Comparison of ENCODE assay signal across 8 cellular contexts in the genomic region with DNA sequence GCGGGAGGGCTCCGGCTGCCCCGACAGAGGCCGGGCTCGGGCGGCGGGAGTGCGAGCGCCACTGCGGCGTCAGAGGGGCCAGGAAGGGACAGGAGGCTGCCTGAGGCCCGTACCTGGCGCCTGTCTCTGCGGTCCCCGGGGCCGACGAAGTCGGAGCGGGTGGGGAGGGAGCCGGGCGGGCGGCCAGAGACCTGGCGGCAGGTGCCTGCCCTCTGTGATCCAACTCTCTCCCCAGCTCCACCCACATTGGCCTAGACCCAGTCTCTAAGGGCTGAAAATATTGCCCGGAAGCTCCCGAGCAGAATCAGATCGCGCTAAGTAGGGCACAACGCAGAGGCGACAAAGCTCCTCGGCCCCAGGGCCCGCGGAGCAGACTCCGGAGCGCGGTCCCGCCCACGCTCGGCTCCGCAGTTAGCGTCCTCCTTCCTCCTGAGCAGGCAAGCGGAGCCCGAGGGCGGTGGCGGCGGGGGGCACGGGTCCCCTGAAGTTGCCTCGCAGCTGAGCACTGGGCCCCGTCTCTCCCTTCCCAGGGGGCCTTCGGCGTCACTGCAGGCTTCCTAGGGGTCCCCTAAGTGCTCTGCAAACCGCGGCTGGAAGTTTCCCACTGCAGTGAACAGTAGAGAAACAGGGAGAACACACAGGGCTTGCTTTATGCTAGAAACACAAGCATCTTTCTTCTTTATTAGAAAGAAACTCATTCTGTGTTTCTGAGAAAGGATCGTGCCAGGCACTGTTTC. TPM values are rescaled to one million over a fixed set of nuclear protein-coding genes. Genes with fewer than 3 reads are reported as not detected.
DNase-seq lines count a peak whose midpoint lies in the region; ATAC-seq and TF ChIP-seq lines count a peak whose summit lies in the region.

A gene (plus strand): TSS at position 307 of the 737 bp plus-strand sequence. CDS start 906 bp downstream, outside the sequence.

- peak; percentile 75 for TF ChIP-seq POLR2A in GM15510 (IDR thresholded peaks at IDR 0.05; ENCODE audit: borderline replicate concordance, extremely low read depth, insufficient read length)

- peak within 1 kb of the TSS; percentile 66 to 69 for H3K4me3 ChIP-seq in cardiac fibroblast (replicated peaks in 1 of 2; ENCODE audit: low read depth in 2 of 2, low read length in 2 of 2)

- H3K27ac Mint-ChIP-seq in activated B cell treated with CpG ODN at 0.5 μM for 24 hours: peak within 1 kb of the TSS; percentile 86

- no peak for TF ChIP-seq CTCF in activated B cell treated with CpG ODN at 0.5 μM for 24 hours (IDR thresholded peaks at IDR 0.05)
- TF ChIP-seq CTCF in cardiac fibroblast (IDR thresholded peaks at IDR 0.05; ENCODE audit: low read depth, low read length): no peak

- H3K9me3 Mint-ChIP-seq in activated B cell treated with CpG ODN at 0.5 μM for 24 hours: no peaks in the 10 kb centered on the region

- DNase-seq in NCI-H1092 treated with DMSO at 0.1 percent for 48 hours (lab: John Stamatoyannopoulos, UW): peak; percentile 31
- DNase-seq in activated B cell treated with CpG ODN at 0.5 μM for 24 hours: peak; percentile 64
- peak; percentile 28 for DNase-seq in cardiac fibroblast (ENCODE audit: low read depth in 2 of 2)
- DNase-seq in islet precursor cell: peak; percentile 82
- peak; percentile 61 to 80 for DNase-seq in stimulated activated CD4-positive, alpha-beta T cell treated with anti-CD3 and anti-CD28 coated beads, Interleukin-12 subunit alpha, Interleukin-12 subunit beta, amount 100 ng/mL, for 24 hours (ENCODE audit: low read depth in 2 of 2)
- no peak for DNase-seq in H4 (ENCODE audit: low spot score)

- POLR2A ChIA-PET in activated B cell treated with CpG ODN at 0.5 μM for 24 hours (lab: Charles Lee): interaction anchor here (0.5 to 12.7 kb wide), 21 partner anchors 11 to 669 kb away, joined by 3 to 213 read pairs (median 4); a partner anchor contains a TSS

- ATAC-seq in HG02623 (IDR thresholded peaks at IDR 0.05; ENCODE audit: unreplicated experiment) (peak; percentile 40), activated B cell treated with CpG ODN at 0.5 μM for 24 hours (ENCODE audit: low read depth) (peak; percentile 64)

- CTCF ChIA-PET in activated B cell treated with CpG ODN at 0.5 μM for 24 hours (lab: Charles Lee): interaction anchor here (0.6 to 12.5 kb wide), 9 partner anchors 17 to 277 kb away, joined by 3 to 193 read pairs (median 4); a partner anchor contains a TSS

- peaks cover 35% of the 10 kb centered on the region for H3K36me3 Mint-ChIP-seq in activated B cell treated with CpG ODN at 0.5 μM for 24 hours (ENCODE audit: low read depth)

- intact Hi-C loops in activated B cell treated with CpG ODN at 0.5 μM for 24 hours (cut with micrococcal nuclease): loop anchor here (1.0 to 5.0 kb wide), 3 partner anchors 12 to 346 kb away; no protein-coding TSS in a partner anchor

- peaks cover 26% of the 10 kb centered on the region for H3K4me1 Mint-ChIP-seq in activated B cell treated with CpG ODN at 0.5 μM for 24 hours

- H3K27me3 Mint-ChIP-seq in activated B cell treated with CpG ODN at 0.5 μM for 24 hours: no peaks in the 10 kb centered on the region

- peak within 1 kb of the TSS; percentile 87 for H3K4me3 Mint-ChIP-seq in activated B cell treated with CpG ODN at 0.5 μM for 24 hours

RNA-seq across cellular contexts. Expression of the gene that starts here (rescaled TPM):
- total RNA-seq in activated B cell treated with CpG ODN at 0.5 μM for 24 hours: 115 and 133 TPM in 2 replicates
- 3.9 and 10.0 TPM in 2 replicates for total RNA-seq in H4 (2014; rRNA removed; shearing (Covaris generic))

Comparison
In these comparisons a context has a peak if more than half of its experiments do, and no peak if none do; other contexts are left out.
1. RNA of the gene that starts here (total RNA-seq): 115 to 133 TPM in activated B cell treated with CpG ODN at 0.5 μM for 24 hours; 3.9 to 10.0 TPM in H4; every median in the first group is over 10 times any median in the second.